ENCODE assay signal across 16 cellular contexts in genomic region chr11:121105063-121105480, GRCh38. TPM values are rescaled to one million over a fixed set of nuclear protein-coding genes. Genes with fewer than 3 reads are reported as not detected.
DNase-seq lines count a peak whose midpoint lies in the region; ATAC-seq and TF ChIP-seq lines count a peak whose summit lies in the region.
"Had no signal": no experiment of that assay in that cellular context is flagged by ENCODE, and none has a peak within 500 bp of the region (broad histone marks: within the 10 kb centered on the region; RNA-seq: fewer than 3 reads in every experiment).

No MANE protein-coding gene starts in this region.

- CTCF ChIA-PET in RWPE1 (lab: Yijun Ruan, JAX) = interaction anchor here (1.0 kb wide), 1 partner anchor 302 kb away, joined by 3 read pairs; no protein-coding TSS in a partner anchor

- H3K4me3 ChIP-seq in adrenal gland (no peak overlapping the region), upper lobe of right lung (no peak overlapping the region)
- H3K4me3 ChIP-seq: dorsolateral prefrontal cortex, SJCRH30 had no signal

- 36 to 52% (median 39%) methylated on average over 4 of the region's 4 CpGs for WGBS in adrenal gland, 4 donors

- POLR2A ChIA-PET in RWPE1 (lab: Yijun Ruan, JAX; ENCODE audit: low non-redundant PET) = no interaction called here

- DNase-seq in adrenal gland (peak in 4 of 7 donors; percentile 20 to 51 (median 42)), Right ventricle myocardium superior (peak; percentile 52), omental fat pad (ENCODE audit: low spot score) (no peak), upper lobe of right lung (no peak), RWPE1 (ENCODE audit: low spot score) (no peak), HuH-7 (ENCODE audit: low spot score) (no peak), NCI-H526 treated with DMSO at 0.1 percent for 48 hours (lab: John Stamatoyannopoulos, UW) (no peak)
- DNase-seq: activated CD4-positive, alpha-beta T cell treated with anti-CD3 and anti-CD28 coated beads for 36 hours; activated naive CD4-positive, alpha-beta T cell treated with anti-CD3 and anti-CD28 coated beads, Interleukin-2, amount 10 ng/mL, durations not matched to agents 7 days and 5 days; C1 segment of cervical spinal cord; dorsolateral prefrontal cortex; NCI-H1417 treated with DMSO at 0.1 percent for 48 hours; SJCRH30; stimulated activated CD4-positive, alpha-beta T cell treated with anti-CD3 and anti-CD28 coated beads, Interleukin-12 subunit alpha, Interleukin-12 subunit beta, amount 100 ng/mL, for 4 hours; stimulated activated naive CD8-positive, alpha-beta T cell treated with anti-CD3 and anti-CD28 coated beads, Interleukin-15, Interleukin-2, amounts not matched to agents 100 U/mL and 50 U/mL, for 24 hours had no signal

- no peaks in the 10 kb centered on the region for H3K9me3 ChIP-seq in adrenal gland (replicated peaks in 1 of 3)
- no peaks in the 10 kb centered on the region for H3K9me3 ChIP-seq in upper lobe of right lung
- H3K9me3 ChIP-seq: SJCRH30 had no signal

- H3K27me3 ChIP-seq in adrenal gland (no peaks in the 10 kb centered on the region), upper lobe of right lung (no peaks in the 10 kb centered on the region)
- H3K27me3 ChIP-seq: dorsolateral prefrontal cortex, SJCRH30 had no signal

- peak overlapping the region in 1 of 5 donors; percentile 22 for H3K27ac ChIP-seq in adrenal gland
- no peak overlapping the region for H3K27ac ChIP-seq in upper lobe of right lung
- no peak overlapping the region for H3K27ac ChIP-seq in RWPE1
- H3K27ac ChIP-seq: SJCRH30 had no signal

- TF ChIP-seq CTCF in adrenal gland (IDR thresholded peaks at IDR 0.05) (no peak), omental fat pad (IDR thresholded peaks at IDR 0.05) (no peak), upper lobe of right lung (IDR thresholded peaks at IDR 0.05) (no peak), RWPE1 (conservative IDR thresholded peaks at IDR 0.05; ENCODE audit: low read depth) (no peak)

- TF ChIP-seq POLR2A in adrenal gland (IDR thresholded peaks at IDR 0.05) = no peak

- intact Hi-C loops in adrenal gland (cut with DNase I) (no loop called here), Right ventricle myocardium superior (cut with DNase I) (no loop called here), upper lobe of right lung (cut with DNase I) (no loop called here)

- H3K36me3 ChIP-seq in adrenal gland (replicated peaks in 1 of 2) (no peaks in the 10 kb centered on the region), upper lobe of right lung (no peaks in the 10 kb centered on the region)
- H3K36me3 ChIP-seq: SJCRH30 had no signal

- H3K4me1 ChIP-seq in adrenal gland (replicated peaks in 1 of 2) (peaks cover 0 to 7% of the 10 kb centered on the region in 2 donors), upper lobe of right lung (peaks cover 14% of the 10 kb centered on the region)
- H3K4me1 ChIP-seq: SJCRH30 had no signal

- ATAC-seq in Right ventricle myocardium superior (ENCODE audit: poor library complexity) = peak; percentile 85
- peak; percentile 48 for ATAC-seq in omental fat pad (ENCODE audit: low FRiP score)
- peak; percentile 23 for ATAC-seq in upper lobe of right lung
- ATAC-seq: activated CD4-positive, alpha-beta T cell treated with anti-CD3 and anti-CD28 coated beads for 36 hours; stimulated activated naive CD8-positive, alpha-beta T cell treated with anti-CD3 and anti-CD28 coated beads, Interleukin-15, Interleukin-2, amounts not matched to agents 100 U/mL and 50 U/mL, for 24 hours had no signal

RNA-seq across cellular contexts. Expression of gene TECTA, which starts 4.0 kb away (rescaled TPM):
- total RNA-seq in adrenal gland (1 to 10 TPM in 6 of 8 donors, under 1 TPM in 2; 0.58 to 5.9 (median 1.2) TPM), Right ventricle myocardium superior (1.0 TPM), omental fat pad (1 to 10 TPM in 2 of 4 donors, under 1 TPM in 2; 0.48 to 1.5 (median 1.0) TPM), upper lobe of right lung (0.87 TPM)
- 1 to 10 TPM in 2 of 3 donors, under 1 TPM in 1; 0.95 to 2.6 (median 1.4) TPM for polyA plus RNA-seq in adrenal gland
- total RNA-seq: NCI-H460 had no signal

Comparison
In these comparisons a context has a peak if more than half of its experiments do, and no peak if none do; other contexts are left out.
1. DNase-seq: peak in adrenal gland (4 of 7) and Right ventricle myocardium superior (single experiment); none in omental fat pad (single experiment), upper lobe of right lung (single experiment), RWPE1 (single experiment), HuH-7 (single experiment) and NCI-H526 treated with DMSO at 0.1 percent for 48 hours (single experiment).
2. ATAC-seq: peak in every context shown above with its lines; median percentile 85 in Right ventricle myocardium superior; 48 in omental fat pad; 23 in upper lobe of right lung.